Comparison of ENCODE assay signal across 8 cellular contexts in the genomic region with DNA sequence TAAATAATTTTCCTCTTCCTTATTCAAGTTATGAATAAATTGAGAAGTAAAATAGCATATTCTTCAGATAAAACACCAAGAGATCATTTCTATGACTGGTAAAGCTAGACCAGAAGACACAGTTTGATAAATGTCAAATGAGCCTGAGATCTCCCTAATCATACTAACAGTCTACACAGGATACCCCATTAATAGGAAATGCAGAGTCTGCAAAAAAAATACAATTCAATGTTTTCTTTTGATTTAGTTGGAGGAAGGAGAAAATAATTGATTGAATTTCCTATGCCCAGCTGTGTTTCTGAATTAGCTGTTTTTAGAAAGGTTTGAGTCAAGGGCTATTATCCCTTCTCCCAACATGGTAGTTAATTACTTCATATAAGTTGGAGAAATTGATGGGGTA.
"Had no signal": no experiment of that assay in that cellular context is flagged by ENCODE, and none has a peak within 500 bp of the region (broad histone marks: within the 10 kb centered on the region; RNA-seq: fewer than 3 reads in every experiment).

No MANE protein-coding gene starts in this region.

- DNase-seq: GDM1, GF-D8 had no signal

- H3K4me3 ChIP-seq: GM12878 had no signal

- ATAC-seq: GM12878 had no signal

- FAIRE-seq: G401.6, GM12878, GM12891, GM12892, GM18507, GM19239 had no signal
